Comparison of ENCODE assay signal across 1 cellular context in genomic region chr5:149267241-149267973, GRCh38.
TF ChIP-seq lines count a peak whose summit lies in the region.

No MANE protein-coding gene starts in this region.

TF ChIP-seq in WTC11, 78 proteins besides CTCF, POLR2A, EP300 and RAD21 (continued from another document):
- TF ChIP-seq PRDM15 (CRISPR knock-in tag; IDR thresholded peaks at IDR 0.05) (no peak), ZBTB43 (CRISPR knock-in tag; IDR thresholded peaks at IDR 0.05) (no peak), NFYB (CRISPR knock-in tag; conservative IDR thresholded peaks at IDR 0.05; ENCODE audit: low read depth) (no peak), RORB (CRISPR knock-in tag; IDR thresholded peaks at IDR 0.05) (no peak), FOXJ3 (CRISPR knock-in tag; IDR thresholded peaks at IDR 0.05; ENCODE audit: borderline replicate concordance) (no peak), PREB (CRISPR knock-in tag; IDR thresholded peaks at IDR 0.05; ENCODE audit: borderline replicate concordance) (no peak)
TF ChIP-seq in WTC11: peak in this region for 0.
